In the genomic region with DNA sequence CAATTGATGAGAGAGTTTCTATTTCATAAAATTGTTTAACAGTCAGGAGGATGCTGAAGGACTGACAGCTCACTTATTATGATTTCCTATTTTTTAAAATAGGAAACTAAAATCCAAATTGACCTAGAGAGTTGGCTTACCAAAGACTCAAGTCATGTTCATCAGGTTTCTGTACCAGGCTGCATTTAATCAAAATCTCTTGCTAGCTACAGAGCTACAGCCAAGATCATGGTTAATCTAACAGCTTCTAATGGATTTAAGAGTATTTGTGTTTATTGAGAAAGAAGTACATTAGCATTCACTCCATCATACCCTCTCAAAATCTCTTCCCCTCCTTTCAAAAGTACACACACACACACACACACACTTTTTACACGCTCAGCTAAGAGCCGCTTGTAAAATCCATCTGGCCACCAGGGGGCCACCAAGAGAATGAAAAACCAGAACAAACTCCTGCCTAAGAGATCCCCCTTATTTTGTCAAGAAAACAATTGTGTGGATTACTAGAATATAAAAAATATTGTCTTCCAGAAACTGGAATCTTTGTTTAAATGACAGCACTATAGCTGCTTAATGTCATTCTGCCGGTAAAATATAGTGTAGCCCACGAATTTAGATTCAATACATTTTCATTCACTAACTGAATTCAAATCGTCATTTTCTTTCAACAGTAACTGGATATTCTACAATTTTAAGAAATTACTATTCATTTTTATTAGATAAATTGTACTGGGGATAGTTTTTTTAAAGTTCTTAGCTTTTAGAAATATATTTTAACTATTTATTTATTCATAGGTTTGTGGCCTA, we compare ENCODE assay signal across 8 cellular contexts.
DNase-seq lines count a peak whose midpoint lies in the region; ATAC-seq and TF ChIP-seq lines count a peak whose summit lies in the region.

No MANE protein-coding gene starts in this region.

- intact Hi-C loops in Right ventricle myocardium superior (cut with DNase I) (loop anchor here (5.0 to 10.0 kb wide), 2 partner anchors 331 to 433 kb away; no protein-coding TSS in a partner anchor), prostate gland (cut with DNase I) (loop anchor here (5.0 to 10.0 kb wide), 3 partner anchors 333 to 756 kb away; a partner anchor contains a TSS), uterus (cut with DNase I; ENCODE audit: low total_unique reads) (no loop called here)

- H3K4me1 Mint-ChIP-seq in activated naive CD8-positive, alpha-beta T cell (ENCODE audit: low read depth) = peaks cover 36% of the 10 kb centered on the region

- peaks cover 37% of the 10 kb centered on the region for H3K36me3 Mint-ChIP-seq in activated naive CD8-positive, alpha-beta T cell

- POLR2A ChIA-PET in BJ (lab: Charles Lee) = interaction anchor here (1.2 kb wide), 1 partner anchor 334 kb away, joined by 5 read pairs; a partner anchor contains a TSS

- H3K9me3 Mint-ChIP-seq in activated naive CD8-positive, alpha-beta T cell (ENCODE audit: low read depth) = peaks cover 28% of the 10 kb centered on the region

- H3K4me3 ChIP-seq in BJ (ENCODE audit: low read depth, low read length) (no peak overlapping the region), prostate gland (no peak overlapping the region), uterus (no peak overlapping the region)

- no peaks in the 10 kb centered on the region for H3K36me3 ChIP-seq in BJ (ENCODE audit: control insufficient read depth, insufficient read depth, low read length)
- H3K36me3 ChIP-seq in prostate gland = no peaks in the 10 kb centered on the region
- H3K36me3 ChIP-seq in uterus = no peaks in the 10 kb centered on the region

- DNase-seq in BJ (ENCODE audit: low read depth) = peak; percentile 1
- DNase-seq in HS-27A (ENCODE audit: low read depth) = peak; percentile 26
- DNase-seq in Right ventricle myocardium superior = peak; percentile 82
- peak; percentile 50 for DNase-seq in prostate gland (ENCODE audit: low spot score)
- DNase-seq in uterus = peak; percentile 74

- H3K9me3 ChIP-seq in prostate gland (no peaks in the 10 kb centered on the region), uterus (no peaks in the 10 kb centered on the region)

- CTCF ChIA-PET in BJ (lab: Yijun Ruan, JAX) = interaction anchor here (0.6 to 3.4 kb wide), 49 partner anchors 9 to 840 kb away, joined by 3 to 33 read pairs (median 3); a partner anchor contains a TSS

- no peaks in the 10 kb centered on the region for H3K27me3 Mint-ChIP-seq in activated naive CD8-positive, alpha-beta T cell

- ATAC-seq in GM19035 (IDR thresholded peaks at IDR 0.05; ENCODE audit: unreplicated experiment) = peak; percentile 85
- ATAC-seq in SK-N-SH treated with all-trans-retinoic acid at 6 μM for 48 hours = peak; percentile 84
- ATAC-seq in Right ventricle myocardium superior (ENCODE audit: poor library complexity) = peak; percentile 85

- no peak overlapping the region for H3K27ac ChIP-seq in prostate gland
- H3K27ac ChIP-seq in uterus = peak overlapping the region; percentile 14 to 39

- H3K4me1 ChIP-seq in prostate gland (replicated peaks) = no peaks in the 10 kb centered on the region
- H3K4me1 ChIP-seq in uterus = no peaks in the 10 kb centered on the region

- H3K27ac Mint-ChIP-seq in activated naive CD8-positive, alpha-beta T cell = peak overlapping the region; percentile 83

- WGBS in prostate gland = 57% methylated on average over 5 of the region's 5 CpGs

- no peak for TF ChIP-seq POLR2A in prostate gland (IDR thresholded peaks at IDR 0.05)
- TF ChIP-seq POLR2A in uterus (IDR thresholded peaks at IDR 0.05) = no peak

- peak; percentile 79 for TF ChIP-seq CTCF in BJ (IDR thresholded peaks at IDR 0.05; ENCODE audit: insufficient read depth, low read depth, low read length)
- peak; percentile 62 to 83 (median 72) for TF ChIP-seq CTCF in prostate gland (IDR thresholded peaks at IDR 0.05)
- peak; percentile 58 to 74 (median 66) for TF ChIP-seq CTCF in uterus (IDR thresholded peaks at IDR 0.05)

- peak overlapping the region; percentile 68 for H3K4me3 Mint-ChIP-seq in activated naive CD8-positive, alpha-beta T cell

- H3K27me3 ChIP-seq in BJ (ENCODE audit: control insufficient read depth, insufficient read depth, low read length) (no peaks in the 10 kb centered on the region), prostate gland (replicated peaks; ENCODE audit: insufficient read depth) (no peaks in the 10 kb centered on the region), uterus (no peaks in the 10 kb centered on the region)

TF ChIP-seq in SK-N-SH treated with all-trans-retinoic acid at 6 μM for 48 hours, 23 proteins besides CTCF, POLR2A, EP300 and RAD21:
- TF ChIP-seq BACH2 (CRISPR knock-in tag; IDR thresholded peaks at IDR 0.05; ENCODE audit: borderline replicate concordance) = no peak
- TF ChIP-seq ZFP3 (CRISPR knock-in tag; IDR thresholded peaks at IDR 0.05) = no peak
- TF ChIP-seq TOX (CRISPR knock-in tag; IDR thresholded peaks at IDR 0.05; ENCODE audit: borderline replicate concordance) = no peak
- TF ChIP-seq ESRRG (CRISPR knock-in tag; IDR thresholded peaks at IDR 0.05) = no peak
- TF ChIP-seq, protein P1, sequence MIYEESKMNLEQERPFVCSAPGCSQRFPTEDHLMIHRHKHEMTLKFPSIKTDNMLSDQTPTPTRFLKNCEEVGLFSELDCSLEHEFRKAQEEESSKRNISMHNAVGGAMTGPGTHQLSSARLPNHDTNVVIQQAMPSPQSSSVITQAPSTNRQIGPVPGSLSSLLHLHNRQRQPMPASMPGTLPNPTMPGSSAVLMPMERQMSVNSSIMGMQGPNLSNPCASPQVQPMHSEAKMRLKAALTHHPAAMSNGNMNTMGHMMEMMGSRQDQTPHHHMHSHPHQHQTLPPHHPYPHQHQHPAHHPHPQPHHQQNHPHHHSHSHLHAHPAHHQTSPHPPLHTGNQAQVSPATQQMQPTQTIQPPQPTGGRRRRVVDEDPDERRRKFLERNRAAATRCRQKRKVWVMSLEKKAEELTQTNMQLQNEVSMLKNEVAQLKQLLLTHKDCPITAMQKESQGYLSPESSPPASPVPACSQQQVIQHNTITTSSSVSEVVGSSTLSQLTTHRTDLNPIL (CRISPR knock-in tag; IDR thresholded peaks at IDR 0.05; ENCODE audit: low read depth) = no peak
- no peak for TF ChIP-seq ZNF565 (CRISPR knock-in tag; conservative IDR thresholded peaks at IDR 0.05; ENCODE audit: low read depth)
- TF ChIP-seq TCF4 (CRISPR knock-in tag; IDR thresholded peaks at IDR 0.05; ENCODE audit: borderline replicate concordance) = no peak
- no peak for TF ChIP-seq RARB (CRISPR knock-in tag; IDR thresholded peaks at IDR 0.05)
- no peak for TF ChIP-seq ZC3H10 (CRISPR knock-in tag; IDR thresholded peaks at IDR 0.05)
- TF ChIP-seq, protein P2, sequence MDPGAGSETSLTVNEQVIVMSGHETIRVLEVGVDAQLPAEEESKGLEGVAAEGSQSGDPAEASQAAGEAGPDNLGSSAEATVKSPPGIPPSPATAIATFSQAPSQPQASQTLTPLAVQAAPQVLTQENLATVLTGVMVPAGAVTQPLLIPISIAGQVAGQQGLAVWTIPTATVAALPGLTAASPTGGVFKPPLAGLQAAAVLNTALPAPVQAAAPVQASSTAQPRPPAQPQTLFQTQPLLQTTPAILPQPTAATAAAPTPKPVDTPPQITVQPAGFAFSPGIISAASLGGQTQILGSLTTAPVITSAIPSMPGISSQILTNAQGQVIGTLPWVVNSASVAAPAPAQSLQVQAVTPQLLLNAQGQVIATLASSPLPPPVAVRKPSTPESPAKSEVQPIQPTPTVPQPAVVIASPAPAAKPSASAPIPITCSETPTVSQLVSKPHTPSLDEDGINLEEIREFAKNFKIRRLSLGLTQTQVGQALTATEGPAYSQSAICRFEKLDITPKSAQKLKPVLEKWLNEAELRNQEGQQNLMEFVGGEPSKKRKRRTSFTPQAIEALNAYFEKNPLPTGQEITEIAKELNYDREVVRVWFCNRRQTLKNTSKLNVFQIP (CRISPR knock-in tag; IDR thresholded peaks at IDR 0.05; ENCODE audit: borderline replicate concordance, low read depth) = no peak
- TF ChIP-seq GLIS3 (CRISPR knock-in tag; IDR thresholded peaks at IDR 0.05) = no peak
- TF ChIP-seq, protein P3, sequence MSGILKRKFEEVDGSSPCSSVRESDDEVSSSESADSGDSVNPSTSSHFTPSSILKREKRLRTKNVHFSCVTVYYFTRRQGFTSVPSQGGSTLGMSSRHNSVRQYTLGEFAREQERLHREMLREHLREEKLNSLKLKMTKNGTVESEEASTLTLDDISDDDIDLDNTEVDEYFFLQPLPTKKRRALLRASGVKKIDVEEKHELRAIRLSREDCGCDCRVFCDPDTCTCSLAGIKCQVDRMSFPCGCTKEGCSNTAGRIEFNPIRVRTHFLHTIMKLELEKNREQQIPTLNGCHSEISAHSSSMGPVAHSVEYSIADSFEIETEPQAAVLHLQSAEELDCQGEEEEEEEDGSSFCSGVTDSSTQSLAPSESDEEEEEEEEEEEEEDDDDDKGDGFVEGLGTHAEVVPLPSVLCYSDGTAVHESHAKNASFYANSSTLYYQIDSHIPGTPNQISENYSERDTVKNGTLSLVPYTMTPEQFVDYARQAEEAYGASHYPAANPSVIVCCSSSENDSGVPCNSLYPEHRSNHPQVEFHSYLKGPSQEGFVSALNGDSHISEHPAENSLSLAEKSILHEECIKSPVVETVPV (CRISPR knock-in tag; IDR thresholded peaks at IDR 0.05) = no peak
- TF ChIP-seq, protein P4, sequence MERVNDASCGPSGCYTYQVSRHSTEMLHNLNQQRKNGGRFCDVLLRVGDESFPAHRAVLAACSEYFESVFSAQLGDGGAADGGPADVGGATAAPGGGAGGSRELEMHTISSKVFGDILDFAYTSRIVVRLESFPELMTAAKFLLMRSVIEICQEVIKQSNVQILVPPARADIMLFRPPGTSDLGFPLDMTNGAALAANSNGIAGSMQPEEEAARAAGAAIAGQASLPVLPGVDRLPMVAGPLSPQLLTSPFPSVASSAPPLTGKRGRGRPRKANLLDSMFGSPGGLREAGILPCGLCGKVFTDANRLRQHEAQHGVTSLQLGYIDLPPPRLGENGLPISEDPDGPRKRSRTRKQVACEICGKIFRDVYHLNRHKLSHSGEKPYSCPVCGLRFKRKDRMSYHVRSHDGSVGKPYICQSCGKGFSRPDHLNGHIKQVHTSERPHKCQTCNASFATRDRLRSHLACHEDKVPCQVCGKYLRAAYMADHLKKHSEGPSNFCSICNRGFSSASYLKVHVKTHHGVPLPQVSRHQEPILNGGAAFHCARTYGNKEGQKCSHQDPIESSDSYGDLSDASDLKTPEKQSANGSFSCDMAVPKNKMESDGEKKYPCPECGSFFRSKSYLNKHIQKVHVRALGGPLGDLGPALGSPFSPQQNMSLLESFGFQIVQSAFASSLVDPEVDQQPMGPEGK (CRISPR knock-in tag; IDR thresholded peaks at IDR 0.05; ENCODE audit: borderline replicate concordance) = no peak
- no peak for TF ChIP-seq CSDC2 (CRISPR knock-in tag; IDR thresholded peaks at IDR 0.05)
- no peak for TF ChIP-seq ZNF8 (CRISPR knock-in tag; IDR thresholded peaks at IDR 0.05)
- no peak for TF ChIP-seq ZNF70 (CRISPR knock-in tag; IDR thresholded peaks at IDR 0.05)
- TF ChIP-seq ISL1 (CRISPR knock-in tag; IDR thresholded peaks at IDR 0.05) = no peak
- TF ChIP-seq ARNTL (CRISPR knock-in tag; IDR thresholded peaks at IDR 0.05; ENCODE audit: borderline replicate concordance, low read depth) = no peak

Comparison
In these comparisons a context has a peak if more than half of its experiments do, and no peak if none do; other contexts are left out.
1. DNase-seq: peak in every context shown above with its lines; median percentile 82 in Right ventricle myocardium superior; 74 in uterus; 50 in prostate gland; 26 in HS-27A; 1 in BJ.
2. H3K27ac ChIP-seq: peak in uterus (2 of 2); none in prostate gland (0 of 2).
3. Peak in every context shown above with its lines, with median percentiles within 50 percentile points of each other: CTCF ChIP-seq and ATAC-seq.